ENCODE assay signal across 1 cellular context in the genomic region with DNA sequence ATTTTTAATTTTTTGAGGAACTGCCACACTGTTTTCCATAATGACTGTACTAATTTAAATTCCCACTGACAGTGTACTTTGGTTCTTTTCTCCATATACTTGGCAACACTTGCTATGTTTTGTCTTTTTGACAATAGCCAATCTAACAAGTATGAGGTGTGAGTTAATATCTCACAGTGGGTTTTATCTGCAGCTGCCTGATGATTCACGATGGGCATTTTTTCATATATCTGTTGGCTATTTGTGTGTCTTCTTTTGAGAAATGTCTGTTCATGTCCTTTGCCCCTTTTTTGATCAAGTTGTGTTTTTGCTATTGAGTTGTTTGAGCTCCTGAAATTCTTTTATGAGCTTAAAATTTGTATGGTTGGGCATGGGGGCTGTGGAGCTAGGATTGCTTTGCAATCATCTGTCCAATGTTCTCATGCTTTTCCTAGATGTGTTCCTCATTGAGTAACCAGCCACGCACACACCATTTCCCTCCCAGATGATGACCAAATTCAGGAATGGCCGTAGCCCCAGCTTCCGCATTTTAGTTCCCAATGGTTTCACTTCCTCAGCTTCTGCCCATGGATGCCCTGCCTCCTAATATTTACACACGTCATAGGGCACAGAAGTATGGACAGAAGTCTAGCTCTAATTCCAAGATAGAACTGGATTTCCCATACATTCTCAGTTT.
TF ChIP-seq lines count a peak whose summit lies in the region.

No MANE protein-coding gene starts in this region.

TF ChIP-seq in SK-N-SH, 30 proteins besides CTCF, POLR2A, EP300 and RAD21 (continued from another document):
- TF ChIP-seq EZH2phosphoT487 (IDR thresholded peaks at IDR 0.05; ENCODE audit: borderline replicate concordance, low read depth) (no peak), FOXJ3 (CRISPR knock-in tag; IDR thresholded peaks at IDR 0.05) (no peak), GATA2 (CRISPR knock-in tag; IDR thresholded peaks at IDR 0.05) (no peak), SIN3A (IDR thresholded peaks at IDR 0.05; ENCODE audit: borderline replicate concordance, low read depth, low read length) (no peak), SMC3 (IDR thresholded peaks at IDR 0.05; ENCODE audit: low read depth, low read length) (no peak), FOXM1 (IDR thresholded peaks at IDR 0.05; ENCODE audit: low read depth) (no peak), RCOR1 (IDR thresholded peaks at IDR 0.05; ENCODE audit: low read length) (no peak), MAX (IDR thresholded peaks at IDR 0.05; ENCODE audit: low read depth) (no peak), GABPA (IDR thresholded peaks at IDR 0.05; ENCODE audit: low read depth) (no peak), TCF12 (IDR thresholded peaks at IDR 0.05) (no peak), NRF1 (IDR thresholded peaks at IDR 0.05; ENCODE audit: low read depth, low read length) (no peak)
- TF ChIP-seq, protein P1, sequence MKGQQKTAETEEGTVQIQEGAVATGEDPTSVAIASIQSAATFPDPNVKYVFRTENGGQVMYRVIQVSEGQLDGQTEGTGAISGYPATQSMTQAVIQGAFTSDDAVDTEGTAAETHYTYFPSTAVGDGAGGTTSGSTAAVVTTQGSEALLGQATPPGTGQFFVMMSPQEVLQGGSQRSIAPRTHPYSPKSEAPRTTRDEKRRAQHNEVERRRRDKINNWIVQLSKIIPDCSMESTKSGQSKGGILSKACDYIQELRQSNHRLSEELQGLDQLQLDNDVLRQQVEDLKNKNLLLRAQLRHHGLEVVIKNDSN (IDR thresholded peaks at IDR 0.05; ENCODE audit: borderline replicate concordance, low read depth), result no peak
- TF ChIP-seq, protein P2, sequence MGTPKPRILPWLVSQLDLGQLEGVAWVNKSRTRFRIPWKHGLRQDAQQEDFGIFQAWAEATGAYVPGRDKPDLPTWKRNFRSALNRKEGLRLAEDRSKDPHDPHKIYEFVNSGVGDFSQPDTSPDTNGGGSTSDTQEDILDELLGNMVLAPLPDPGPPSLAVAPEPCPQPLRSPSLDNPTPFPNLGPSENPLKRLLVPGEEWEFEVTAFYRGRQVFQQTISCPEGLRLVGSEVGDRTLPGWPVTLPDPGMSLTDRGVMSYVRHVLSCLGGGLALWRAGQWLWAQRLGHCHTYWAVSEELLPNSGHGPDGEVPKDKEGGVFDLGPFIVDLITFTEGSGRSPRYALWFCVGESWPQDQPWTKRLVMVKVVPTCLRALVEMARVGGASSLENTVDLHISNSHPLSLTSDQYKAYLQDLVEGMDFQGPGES (IDR thresholded peaks at IDR 0.05; ENCODE audit: low read depth, low read length), result no peak
